15 cellular contexts compared by ENCODE assay signal in genomic region chr6:89404512-89404911, GRCh38. TPM values are rescaled to one million over a fixed set of nuclear protein-coding genes. Genes with fewer than 3 reads are reported as not detected.
DNase-seq lines count a peak whose midpoint lies in the region; FAIRE-seq and TF ChIP-seq lines count a peak whose summit lies in the region.
"Had no signal": no experiment of that assay in that cellular context is flagged by ENCODE, and none has a peak within 500 bp of the region (broad histone marks: within the 10 kb centered on the region; RNA-seq: fewer than 3 reads in every experiment).

No MANE protein-coding gene starts in this region.

- peaks cover 3% of the 10 kb centered on the region for H4K20me1 ChIP-seq in neural progenitor cell (ENCODE audit: low read depth)

- no peak overlapping the region for H3K9ac ChIP-seq in neural progenitor cell
- no peak overlapping the region for H3K9ac ChIP-seq in skeletal muscle tissue (ENCODE audit: low read depth in 1 of 3, low read length in 3 of 3)
- H3K9ac ChIP-seq: BLaER1 treated with 17β-estradiol and CSF1 and Interleukin-3, amounts not matched to agents 10 nM and 100 nM had no signal

- peaks cover 34% of the 10 kb centered on the region for H3F3A ChIP-seq in neural progenitor cell (ENCODE audit: low read depth)

- no peak for TF ChIP-seq CTCF in D721Med (IDR thresholded peaks at IDR 0.05; ENCODE audit: insufficient read depth, missing control alignments)
- no peak for TF ChIP-seq CTCF in neural progenitor cell (IDR thresholded peaks at IDR 0.05)
- no peak for TF ChIP-seq CTCF in adrenal gland (IDR thresholded peaks at IDR 0.05)

- H3K4me3 ChIP-seq in neural progenitor cell = no peak overlapping the region
- H3K4me3 ChIP-seq in skeletal muscle tissue (ENCODE audit: low read length in 3 of 3) = no peak overlapping the region
- H3K4me3 ChIP-seq in adrenal gland = no peak overlapping the region
- H3K4me3 ChIP-seq: BLaER1 treated with 17β-estradiol and CSF1 and Interleukin-3, amounts not matched to agents 10 nM and 100 nM had no signal

- peak; percentile 53 for DNase-seq in D721Med (ENCODE audit: insufficient read length, low spot score)
- peak; percentile 70 for DNase-seq in NCI-H82 (lab: John Stamatoyannopoulos, UW)
- peak; percentile 70 for DNase-seq in neural progenitor cell (ENCODE audit: low spot score)
- DNase-seq in DMS53 (lab: John Stamatoyannopoulos, UW) = no peak
- DNase-seq in cerebellum (ENCODE audit: low spot score) = no peak
- no peak for DNase-seq in adrenal gland
- DNase-seq: Calu3; CD8-positive, alpha-beta T cell; DMS79; GF-D8; HCEC 1CT had no signal

- H2AFZ ChIP-seq in neural progenitor cell (replicated peaks) = no peak overlapping the region

- H3K79me2 ChIP-seq in neural progenitor cell (ENCODE audit: low read depth) = peaks cover 43% of the 10 kb centered on the region

- H3K9me3 ChIP-seq in neural progenitor cell (ENCODE audit: low read depth) (no peaks in the 10 kb centered on the region), skeletal muscle tissue (ENCODE audit: control insufficient read depth in 3 of 3, low read length in 3 of 3) (no peaks in the 10 kb centered on the region), adrenal gland (replicated peaks in 1 of 3) (no peaks in the 10 kb centered on the region)
- H3K9me3 ChIP-seq: BLaER1 treated with 17β-estradiol and CSF1 and Interleukin-3, amounts not matched to agents 10 nM and 100 nM had no signal

- H3K27ac ChIP-seq in neural progenitor cell = peak overlapping the region; percentile 69
- H3K27ac ChIP-seq in skeletal muscle tissue (ENCODE audit: low read depth, low read length) = peak overlapping the region; percentile 1
- H3K27ac ChIP-seq in adrenal gland = no peak overlapping the region
- H3K27ac ChIP-seq: HL-60 had no signal

- WGBS in adrenal gland, 4 donors = 80 to 89% (median 87%) methylated on average over 3 of the region's 3 CpGs

- H3K27ac Mint-ChIP-seq in neural progenitor cell = no peak overlapping the region
- H3K27ac Mint-ChIP-seq: B cell; CD8-positive, alpha-beta T cell had no signal

- peaks cover 5% of the 10 kb centered on the region for H3K27me3 Mint-ChIP-seq in neural progenitor cell (ENCODE audit: insufficient read depth, low read depth)

- H3K27me3 ChIP-seq in neural progenitor cell = peaks cover 8% of the 10 kb centered on the region
- no peaks in the 10 kb centered on the region for H3K27me3 ChIP-seq in skeletal muscle tissue (ENCODE audit: control insufficient read depth in 3 of 3, insufficient read depth in 3 of 3, low read length in 3 of 3)
- H3K27me3 ChIP-seq in adrenal gland = no peaks in the 10 kb centered on the region
- H3K27me3 ChIP-seq: BLaER1 treated with 17β-estradiol and CSF1 and Interleukin-3, amounts not matched to agents 10 nM and 100 nM had no signal

- no peak overlapping the region for H3K4me3 Mint-ChIP-seq in neural progenitor cell
- H3K4me3 Mint-ChIP-seq: B cell; CD8-positive, alpha-beta T cell had no signal

- no peak for TF ChIP-seq POLR2A in adrenal gland (IDR thresholded peaks at IDR 0.05)

- no peaks in the 10 kb centered on the region for H3K9me3 Mint-ChIP-seq in neural progenitor cell
- H3K9me3 Mint-ChIP-seq: CD8-positive, alpha-beta T cell had no signal

- H3K4me1 ChIP-seq in neural progenitor cell (peaks cover 50% of the 10 kb centered on the region), skeletal muscle tissue (ENCODE audit: control insufficient read depth in 3 of 3, insufficient read depth in 3 of 3, low read length in 3 of 3) (peaks cover 41 to 66% (median 42%) of the 10 kb centered on the region in 3 donors), adrenal gland (replicated peaks in 1 of 2) (peaks cover 0 to 6% of the 10 kb centered on the region in 2 donors)

- no peaks in the 10 kb centered on the region for H3K36me3 Mint-ChIP-seq in neural progenitor cell
- H3K36me3 Mint-ChIP-seq: CD8-positive, alpha-beta T cell had no signal

- no peak for FAIRE-seq in D721Med (lab: Jason Lieb, UNC)

- no peaks in the 10 kb centered on the region for H3K36me3 ChIP-seq in neural progenitor cell
- H3K36me3 ChIP-seq in skeletal muscle tissue (ENCODE audit: control insufficient read depth in 3 of 3, insufficient read depth in 3 of 3, low read length in 3 of 3) = no peaks in the 10 kb centered on the region
- no peaks in the 10 kb centered on the region for H3K36me3 ChIP-seq in adrenal gland (replicated peaks in 1 of 2)
- H3K36me3 ChIP-seq: BLaER1 treated with 17β-estradiol and CSF1 and Interleukin-3, amounts not matched to agents 10 nM and 100 nM had no signal

- peak overlapping the region; percentile 30 for H3K4me2 ChIP-seq in neural progenitor cell

- intact Hi-C loops in adrenal gland (cut with DNase I) = no loop called here

- H3K4me1 Mint-ChIP-seq in neural progenitor cell = peaks cover 42% of the 10 kb centered on the region
- H3K4me1 Mint-ChIP-seq: B cell had no signal

RNA-seq across cellular contexts. Expression of gene RRAGD, which starts 7.6 kb away (rescaled TPM):
- total RNA-seq in neural progenitor cell (ENCODE audit: low replicate concordance) (18.6 and 20.7 TPM in 2 replicates), skeletal muscle tissue (65.8 TPM), cerebellum (39.9 TPM), adrenal gland (10 to 100 TPM; 22.8 to 42.1 (median 37.6) TPM)
- 10 to 100 TPM in 1 of 3 donors, 1 to 10 TPM in 2; 4.8 to 26.2 (median 9.2) TPM for polyA plus RNA-seq in adrenal gland

RNA-seq across cellular contexts. Expression of gene ANKRD6, which starts 28.4 kb away (rescaled TPM):
- total RNA-seq in neural progenitor cell (ENCODE audit: low replicate concordance) = 36.3 and 45.0 TPM in 2 replicates
- total RNA-seq in skeletal muscle tissue = 4.2 TPM
- 44.1 TPM for total RNA-seq in cerebellum
- total RNA-seq in adrenal gland = 10 to 100 TPM in 3 of 8 donors, 1 to 10 TPM in 5; 4.8 to 16.6 (median 8.8) TPM
- 1 to 10 TPM; 2.8 to 8.7 (median 5.1) TPM for polyA plus RNA-seq in adrenal gland

RNA-seq across cellular contexts. Expression of gene UBE2J1, which starts 52.0 kb away (rescaled TPM):
- total RNA-seq in neural progenitor cell (ENCODE audit: low replicate concordance) = 27.4 and 43.0 TPM in 2 replicates
- 28.2 TPM for total RNA-seq in skeletal muscle tissue
- total RNA-seq in cerebellum = 38.4 TPM
- total RNA-seq in adrenal gland = 10 to 100 TPM; 27.9 to 55.4 (median 37.9) TPM
- polyA plus RNA-seq in adrenal gland = 10 to 100 TPM; 18.4 to 65.6 (median 22.4) TPM

Comparison
In these comparisons a context has a peak if more than half of its experiments do, and no peak if none do; other contexts are left out.
1. DNase-seq: peak in D721Med (single experiment), NCI-H82 (single experiment) and neural progenitor cell (single experiment); none in DMS53 (single experiment), cerebellum (single experiment) and adrenal gland (0 of 7).
2. H3K27ac ChIP-seq: peak in neural progenitor cell (single experiment) and skeletal muscle tissue (single experiment); none in adrenal gland (0 of 5).